Comparison of ENCODE assay signal across 8 cellular contexts in genomic region chr10:103854687-103855423, GRCh38. TPM values are rescaled to one million over a fixed set of nuclear protein-coding genes. Genes with fewer than 3 reads are reported as not detected.
DNase-seq lines count a peak whose midpoint lies in the region; ATAC-seq and TF ChIP-seq lines count a peak whose summit lies in the region.

No MANE protein-coding gene starts in this region.

- H3K4me3 Mint-ChIP-seq in activated T-helper 2 cell treated with anti-CD3 and anti-CD28 coated beads, Interferon-gamma antibody, Interleukin-2, Interleukin-4, amounts not matched to agents 10 μg/mL and 5 μg/mL and 100 μg/mL, durations not matched to agents 14 hours and 24 hours and 36 hours (ENCODE audit: low read depth) = peak overlapping the region; percentile 76

- peak; percentile 25 for ATAC-seq in Right ventricle myocardium superior (ENCODE audit: poor library complexity)
- no peak for ATAC-seq in GM19455 (IDR thresholded peaks at IDR 0.05; ENCODE audit: unreplicated experiment)
- no peak for ATAC-seq in GM19463 (IDR thresholded peaks at IDR 0.05; ENCODE audit: unreplicated experiment)

- POLR2A ChIA-PET in A673 (lab: Charles Lee; ENCODE audit: low non-redundant PET) = no interaction called here

- H3K36me3 ChIP-seq in A673 (ENCODE audit: insufficient read depth, low read length, poor library complexity, severe bottlenecking) (peaks cover 6% of the 10 kb centered on the region), parathyroid adenoma (ENCODE audit: control insufficient read depth, insufficient read depth, low read length) (no peaks in the 10 kb centered on the region)

- CTCF ChIA-PET in A673 (lab: Charles Lee) = interaction anchor here (0.6 to 0.7 kb wide), 3 partner anchors 59 to 302 kb away, joined by 3 to 10 read pairs (median 9); no protein-coding TSS in a partner anchor

- H3K27me3 Mint-ChIP-seq in activated T-helper 2 cell treated with anti-CD3 and anti-CD28 coated beads, Interferon-gamma antibody, Interleukin-2, Interleukin-4, amounts not matched to agents 10 μg/mL and 5 μg/mL and 100 μg/mL, durations not matched to agents 14 hours and 24 hours and 36 hours (ENCODE audit: low read depth) = peaks cover 70% of the 10 kb centered on the region

- intact Hi-C loops in A673 (cut with micrococcal nuclease; ENCODE audit: unreplicated experiment) = no loop called here
- intact Hi-C loops in activated T-helper 2 cell treated with anti-CD3 and anti-CD28 coated beads, Interferon-gamma antibody, Interleukin-2, Interleukin-4, amounts not matched to agents 10 μg/mL and 5 μg/mL and 100 μg/mL, durations not matched to agents 14 hours and 24 hours and 36 hours (cut with micrococcal nuclease) = loop anchor here (5.0 kb wide), 1 partner anchor 53 kb away; no protein-coding TSS in a partner anchor
- intact Hi-C loops in Right ventricle myocardium superior (cut with DNase I) = loop anchor here (5.0 to 10.0 kb wide), 2 partner anchors 33 to 260 kb away; no protein-coding TSS in a partner anchor

- H3K36me3 Mint-ChIP-seq in activated T-helper 2 cell treated with anti-CD3 and anti-CD28 coated beads, Interferon-gamma antibody, Interleukin-2, Interleukin-4, amounts not matched to agents 10 μg/mL and 5 μg/mL and 100 μg/mL, durations not matched to agents 14 hours and 24 hours and 36 hours (ENCODE audit: low read depth) = no peaks in the 10 kb centered on the region

- DNase-seq in A673 (ENCODE audit: low spot score) = peak; percentile 77
- no peak for DNase-seq in HL-60 (ENCODE audit: low read depth in 1 of 2, low spot score in 1 of 2)
- DNase-seq in activated T-helper 2 cell treated with anti-CD3 and anti-CD28 coated beads, Interferon-gamma antibody, Interleukin-2, Interleukin-4, amounts not matched to agents 10 μg/mL and 5 μg/mL and 100 μg/mL, durations not matched to agents 14 hours and 24 hours and 36 hours (ENCODE audit: low spot score) = no peak
- peak; percentile 69 for DNase-seq in Right ventricle myocardium superior
- no peak for DNase-seq in NCI-H510A (lab: John Stamatoyannopoulos, UW)

- H2AFZ ChIP-seq in parathyroid adenoma = peak overlapping the region; percentile 16

- H3K27ac ChIP-seq in A673 (ENCODE audit: low read depth, low read length, poor library complexity, severe bottlenecking) (peak overlapping the region; percentile 67), HL-60 (replicated peaks) (no peak overlapping the region), parathyroid adenoma (no peak overlapping the region)

- H3K9me3 Mint-ChIP-seq in activated T-helper 2 cell treated with anti-CD3 and anti-CD28 coated beads, Interferon-gamma antibody, Interleukin-2, Interleukin-4, amounts not matched to agents 10 μg/mL and 5 μg/mL and 100 μg/mL, durations not matched to agents 14 hours and 24 hours and 36 hours = no peaks in the 10 kb centered on the region

- H3K4me3 ChIP-seq in A673 (ENCODE audit: low read depth, low read length, poor library complexity, severe bottlenecking) (peak overlapping the region; percentile 73), HL-60 (replicated peaks; ENCODE audit: insufficient read depth, low read length) (peak overlapping the region; percentile 44), parathyroid adenoma (ENCODE audit: low read depth, low read length) (peak overlapping the region; percentile 12)

- peaks cover 12% of the 10 kb centered on the region for H3K4me1 Mint-ChIP-seq in activated T-helper 2 cell treated with anti-CD3 and anti-CD28 coated beads, Interferon-gamma antibody, Interleukin-2, Interleukin-4, amounts not matched to agents 10 μg/mL and 5 μg/mL and 100 μg/mL, durations not matched to agents 14 hours and 24 hours and 36 hours (ENCODE audit: low read depth)

- no peak overlapping the region for H3K9ac ChIP-seq in parathyroid adenoma

- H3K79me2 ChIP-seq in parathyroid adenoma = no peaks in the 10 kb centered on the region

- no peaks in the 10 kb centered on the region for H3K9me3 ChIP-seq in A673 (ENCODE audit: low read depth, low read length, poor library complexity, severe bottlenecking)
- no peaks in the 10 kb centered on the region for H3K9me3 ChIP-seq in parathyroid adenoma (ENCODE audit: control insufficient read depth, low read length)

- peak overlapping the region; percentile 57 for H3K4me2 ChIP-seq in parathyroid adenoma (ENCODE audit: low read length)

- H3K4me1 ChIP-seq in A673 (ENCODE audit: insufficient read depth, low read length, poor library complexity, severe bottlenecking) (peaks cover 34% of the 10 kb centered on the region), parathyroid adenoma (no peaks in the 10 kb centered on the region)

- no peaks in the 10 kb centered on the region for H3K27me3 ChIP-seq in A673 (replicated peaks; ENCODE audit: insufficient read depth, low read depth, low read length, poor library complexity)
- no peaks in the 10 kb centered on the region for H3K27me3 ChIP-seq in HL-60 (ENCODE audit: insufficient read depth, poor library complexity, severe bottlenecking)
- H3K27me3 ChIP-seq in parathyroid adenoma (ENCODE audit: control insufficient read depth, insufficient read depth, low read length) = no peaks in the 10 kb centered on the region

- H3K27ac Mint-ChIP-seq in activated T-helper 2 cell treated with anti-CD3 and anti-CD28 coated beads, Interferon-gamma antibody, Interleukin-2, Interleukin-4, amounts not matched to agents 10 μg/mL and 5 μg/mL and 100 μg/mL, durations not matched to agents 14 hours and 24 hours and 36 hours = no peak overlapping the region

- BruUV-seq in A673 (replicated peaks; lab: Mats Ljungman, UMichigan) = no TSS peak

- TF ChIP-seq CTCF in A673 (conservative IDR thresholded peaks at IDR 0.05; ENCODE audit: low read depth, low read length) (peak; percentile 36), HL-60 (IDR thresholded peaks at IDR 0.05; ENCODE audit: insufficient read depth, low read length) (no peak), parathyroid adenoma (IDR thresholded peaks at IDR 0.05) (no peak)

RNA-seq across cellular contexts. Expression of gene SH3PXD2A, which starts 0.5 kb away (rescaled TPM):
- total RNA-seq in A673 (2021) (54.9 and 57.1 TPM in 2 replicates), Right ventricle myocardium superior (27.0 TPM)
- total RNA-seq in activated T-helper 2 cell treated with anti-CD3 and anti-CD28 coated beads, Interferon-gamma antibody, Interleukin-2, Interleukin-4, amounts not matched to agents 10 μg/mL and 5 μg/mL and 100 μg/mL, durations not matched to agents 14 hours and 24 hours and 36 hours = 8.3 and 8.6 TPM in 2 replicates

Comparison
In these comparisons a context has a peak if more than half of its experiments do, and no peak if none do; other contexts are left out.
1. DNase-seq: peak in A673 (single experiment) and Right ventricle myocardium superior (single experiment); none in HL-60 (0 of 2), activated T-helper 2 cell treated with anti-CD3 and anti-CD28 coated beads, Interferon-gamma antibody, Interleukin-2, Interleukin-4, amounts not matched to agents 10 μg/mL and 5 μg/mL and 100 μg/mL, durations not matched to agents 14 hours and 24 hours and 36 hours (single experiment) and NCI-H510A (single experiment).
2. H3K4me3 ChIP-seq: peak in every context shown above with its lines; median percentile 73 in A673; 44 in HL-60; 12 in parathyroid adenoma.